ENCODE assay signal across 8 cellular contexts in the genomic region with DNA sequence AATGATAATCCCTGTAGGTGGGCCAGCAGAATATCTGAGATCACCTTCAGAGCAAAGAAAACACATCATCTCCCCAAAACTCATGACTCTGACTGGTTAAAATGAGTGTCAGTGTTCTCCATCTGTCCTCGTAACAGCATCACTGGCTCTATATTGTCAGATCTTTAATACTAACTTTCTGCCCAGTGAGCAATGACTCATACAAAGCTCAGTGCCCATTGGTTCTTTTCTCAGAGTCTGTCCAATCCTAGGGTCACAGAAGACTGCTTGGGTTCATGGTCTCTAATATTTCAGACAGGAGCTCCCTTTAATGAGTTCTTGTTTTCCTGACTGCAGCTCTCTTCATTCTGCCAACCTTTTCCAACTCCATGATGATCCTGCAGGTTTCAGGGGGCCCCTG. TPM values are rescaled to one million over a fixed set of nuclear protein-coding genes. Genes with fewer than 3 reads are reported as not detected.
DNase-seq lines count a peak whose midpoint lies in the region; ATAC-seq and TF ChIP-seq lines count a peak whose summit lies in the region.

No MANE protein-coding gene starts in this region.

- POLR2A ChIA-PET in Caco-2 (lab: Charles Lee): no interaction called here

- no peak overlapping the region for H3K4me3 Mint-ChIP-seq in activated T-cell treated with anti-CD3 and anti-CD28 coated beads, Interleukin-2, amount 50 U/mL, for 4 hours
- H3K4me3 Mint-ChIP-seq in Caco-2 (ENCODE audit: unreplicated experiment): no peak overlapping the region

- CTCF ChIA-PET in Caco-2 (lab: Charles Lee): no interaction called here

- no peak for TF ChIP-seq CTCF in LNCaP clone FGC (IDR thresholded peaks at IDR 0.05; ENCODE audit: control insufficient read depth, extremely low read depth, insufficient read depth)
- TF ChIP-seq CTCF in Caco-2 (IDR thresholded peaks at IDR 0.05; ENCODE audit: insufficient read depth in 1 of 2, low read depth in 1 of 2, low read length in 1 of 2, severe bottlenecking in 1 of 2, unreplicated experiment in 1 of 2): no peak

- DNase-seq in activated T-cell treated with anti-CD3 and anti-CD28 coated beads, Interleukin-2, amount 50 U/mL, for 4 hours: no peak
- DNase-seq in activated T-cell treated with anti-CD3 and anti-CD28 coated beads for 4 hours (no peak), LNCaP clone FGC (ENCODE audit: low read depth) (peak; percentile 15), astrocyte of the hippocampus (ENCODE audit: low read depth, low spot score) (peak; percentile 67), left colon (no peak), NCI-H1105 (lab: John Stamatoyannopoulos, UW) (no peak), Caco-2 (no peak)

- no peaks in the 10 kb centered on the region for H3K4me1 ChIP-seq in Caco-2

- ATAC-seq in activated T-cell treated with anti-CD3 and anti-CD28 coated beads, Interleukin-2, amount 50 U/mL, for 4 hours: peak; percentile 85 to 87
- ATAC-seq in GM21786 (IDR thresholded peaks at IDR 0.05; ENCODE audit: unreplicated experiment): peak; percentile 92
- peak; percentile 89 for ATAC-seq in left colon

- no peak overlapping the region for H3K27ac Mint-ChIP-seq in Caco-2 (ENCODE audit: unreplicated experiment)

- H3K27me3 Mint-ChIP-seq in activated T-cell treated with anti-CD3 and anti-CD28 coated beads, Interleukin-2, amount 50 U/mL, for 4 hours (ENCODE audit: low read depth): peaks cover 74% of the 10 kb centered on the region
- peaks cover 38% of the 10 kb centered on the region for H3K27me3 Mint-ChIP-seq in Caco-2 (ENCODE audit: insufficient read depth, unreplicated experiment)

- H3K36me3 Mint-ChIP-seq in activated T-cell treated with anti-CD3 and anti-CD28 coated beads, Interleukin-2, amount 50 U/mL, for 4 hours (ENCODE audit: insufficient read depth): no peaks in the 10 kb centered on the region
- H3K36me3 Mint-ChIP-seq in Caco-2 (ENCODE audit: insufficient read depth, unreplicated experiment): no peaks in the 10 kb centered on the region

- no peaks in the 10 kb centered on the region for H3K36me3 ChIP-seq in Caco-2 (ENCODE audit: control insufficient read depth, insufficient read depth, low read length)

- H3K4me3 ChIP-seq in LNCaP clone FGC (ENCODE audit: low read depth, low read length): no peak overlapping the region
- H3K4me3 ChIP-seq in Caco-2 (ENCODE audit: low read depth, low read length): no peak overlapping the region

- H3K4me1 Mint-ChIP-seq in activated T-cell treated with anti-CD3 and anti-CD28 coated beads, Interleukin-2, amount 50 U/mL, for 4 hours (ENCODE audit: low read depth): peaks cover 7% of the 10 kb centered on the region
- H3K4me1 Mint-ChIP-seq in Caco-2 (ENCODE audit: low read depth, unreplicated experiment): no peaks in the 10 kb centered on the region

- H3K27me3 ChIP-seq in Caco-2 (replicated peaks; ENCODE audit: control insufficient read depth, insufficient read depth, low read length): peaks cover 1% of the 10 kb centered on the region

- H3K9me3 ChIP-seq in Caco-2: no peaks in the 10 kb centered on the region

- intact Hi-C loops in left colon (cut with DNase I, micrococcal nuclease) (no loop called here), Caco-2 (cut with micrococcal nuclease; ENCODE audit: unreplicated experiment) (no loop called here)

- BruUV-seq in Caco-2 (replicated peaks; lab: Mats Ljungman, UMichigan): no TSS peak

- no peaks in the 10 kb centered on the region for H3K9me3 Mint-ChIP-seq in activated T-cell treated with anti-CD3 and anti-CD28 coated beads, Interleukin-2, amount 50 U/mL, for 4 hours
- peaks cover under 1% of the 10 kb centered on the region for H3K9me3 Mint-ChIP-seq in Caco-2 (ENCODE audit: unreplicated experiment)

RNA-seq across cellular contexts. Expression of a gene that starts 36.4 kb away (rescaled TPM):
- 1 to 10 TPM; 6.0 to 9.8 (median 6.3) TPM for total RNA-seq in activated T-cell treated with anti-CD3 and anti-CD28 coated beads, Interleukin-2, amount 50 U/mL, for 4 hours
- total RNA-seq in left colon (10 to 100 TPM; 15.1 to 65.5 TPM), Caco-2 (2022) (not detected in 2 replicates)

RNA-seq across cellular contexts. Expression of a gene that starts 38.7 kb away (rescaled TPM):
- total RNA-seq in activated T-cell treated with anti-CD3 and anti-CD28 coated beads, Interleukin-2, amount 50 U/mL, for 4 hours: 10 to 100 TPM; 18.0 to 31.5 (median 19.8) TPM
- 100 to 1,000 TPM in 1 of 2 donors, 10 to 100 TPM in 1; 14.8 to 103 TPM for total RNA-seq in left colon
- total RNA-seq in Caco-2 (2022): not detected in 2 replicates

Comparison
In these comparisons a context has a peak if more than half of its experiments do, and no peak if none do; other contexts are left out.
1. DNase-seq: peak in LNCaP clone FGC (single experiment) and astrocyte of the hippocampus (single experiment); none in activated T-cell treated with anti-CD3 and anti-CD28 coated beads, Interleukin-2, amount 50 U/mL, for 4 hours (single experiment), activated T-cell treated with anti-CD3 and anti-CD28 coated beads for 4 hours (single experiment), left colon (0 of 2), NCI-H1105 (single experiment) and Caco-2 (0 of 2).
2. RNA of a gene that starts 38.7 kb away (total RNA-seq): 14.8 to 103 TPM in left colon and 18.0 to 31.5 TPM in activated T-cell treated with anti-CD3 and anti-CD28 coated beads, Interleukin-2, amount 50 U/mL, for 4 hours; not detected in Caco-2; every median in the first group is over 10 times any median in the second.
3. Peak in every context shown above with its lines, with median percentiles within 50 percentile points of each other: ATAC-seq.